1 cellular context compared by ENCODE assay signal in genomic region chr4:85777908-85778808, GRCh38.
TF ChIP-seq lines count a peak whose summit lies in the region.

No MANE protein-coding gene starts in this region.

TF ChIP-seq in GM12878, 131 proteins besides CTCF, POLR2A, EP300 and RAD21 (continued from another document):
- peak; percentile 80 for TF ChIP-seq NR2F1 (conservative IDR thresholded peaks at IDR 0.05)
- TF ChIP-seq E4F1 (IDR thresholded peaks at IDR 0.05; ENCODE audit: borderline replicate concordance, partially characterized antibody): no peak
- TF ChIP-seq SREBF2 (IDR thresholded peaks at IDR 0.05; ENCODE audit: low read length): no peak
- peak; percentile 41; the same call in 1 of the 2 replicates for TF ChIP-seq PML (IDR thresholded peaks at IDR 0.05; ENCODE audit: low read length)
- no peak for TF ChIP-seq MLLT1 (IDR thresholded peaks at IDR 0.05)
- TF ChIP-seq IKZF2 (IDR thresholded peaks at IDR 0.05): peak; percentile 76 to 84
- no peak for TF ChIP-seq EGR1 (IDR thresholded peaks at IDR 0.05; ENCODE audit: borderline replicate concordance in 1 of 2, low read depth in 2 of 2, low read length in 2 of 2)
- TF ChIP-seq ZSCAN29 (IDR thresholded peaks at IDR 0.05): peak; percentile 96
- TF ChIP-seq POLR2AphosphoS5 (IDR thresholded peaks at IDR 0.05; ENCODE audit: low read length): no peak
- no peak for TF ChIP-seq PBX3 (IDR thresholded peaks at IDR 0.05; ENCODE audit: insufficient replicate concordance, low read depth, low read length)
- no peak for TF ChIP-seq MXI1 (IDR thresholded peaks at IDR 0.05; ENCODE audit: low read depth, low read length)
- peak; percentile 11 to 29; a peak in 1 of 4 replicates for TF ChIP-seq BHLHE40 (IDR thresholded peaks at IDR 0.05; ENCODE audit: borderline replicate concordance in 1 of 2, low read depth in 2 of 2, low read length in 1 of 2)
- TF ChIP-seq KDM1A (IDR thresholded peaks at IDR 0.05; ENCODE audit: borderline replicate concordance): no peak
- peak; percentile 37; the same call in 1 of the 2 replicates for TF ChIP-seq FOXM1 (IDR thresholded peaks at IDR 0.05; ENCODE audit: low read depth, low read length)
- TF ChIP-seq CREB1 (IDR thresholded peaks at IDR 0.05; ENCODE audit: low read depth): no peak
- TF ChIP-seq, protein P1, sequence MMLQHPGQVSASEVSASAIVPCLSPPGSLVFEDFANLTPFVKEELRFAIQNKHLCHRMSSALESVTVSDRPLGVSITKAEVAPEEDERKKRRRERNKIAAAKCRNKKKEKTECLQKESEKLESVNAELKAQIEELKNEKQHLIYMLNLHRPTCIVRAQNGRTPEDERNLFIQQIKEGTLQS (IDR thresholded peaks at IDR 0.05; ENCODE audit: borderline replicate concordance, extremely low read depth, low read depth, low read length): no peak
- TF ChIP-seq IKZF1 (conservative IDR thresholded peaks at IDR 0.05): peak; percentile 86
